In genomic region chr6:43308101-43308989, GRCh38 we compare ENCODE assay signal across 8 cellular contexts. TPM values are rescaled to one million over a fixed set of nuclear protein-coding genes. Genes with fewer than 3 reads are reported as not detected.
DNase-seq lines count a peak whose midpoint lies in the region; ATAC-seq, FAIRE-seq and TF ChIP-seq lines count a peak whose summit lies in the region.

Gene CRIP3 (minus strand): TSS chr6:43308826. CDS start chr6:43308792, 34 bp downstream.

- FAIRE-seq in GM12878 (lab: Jason Lieb, UNC): no peak

- POLR2A ChIA-PET in GM12878 (lab: Charles Lee): interaction anchor here (0.5 to 1.7 kb wide), 8 partner anchors 10 to 76 kb away, joined by 3 to 16 read pairs (median 4); no protein-coding TSS in a partner anchor

- TF ChIP-seq EP300 in GM12878 (IDR thresholded peaks at IDR 0.05; ENCODE audit: borderline replicate concordance in 1 of 2, control insufficient read depth in 1 of 2, low read depth in 2 of 2, low read length in 2 of 2): no peak
- TF ChIP-seq EP300 in tibial nerve (IDR thresholded peaks at IDR 0.05): no peak

- peak within 1 kb of the TSS; percentile 57; the same call in 1 of the 2 replicates for H3K4me3 ChIP-seq in GM12878
- peak within 1 kb of the TSS; percentile 53 for H3K4me3 ChIP-seq in iPS-18c (ENCODE audit: insufficient read depth, low read depth, low read length)
- H3K4me3 ChIP-seq in tibial nerve: peak within 1 kb of the TSS in 2 of 4 donors; percentile 35 to 41

- CTCF ChIA-PET in GM12878 (lab: Yijun Ruan, JAX): interaction anchor here (0.6 to 3.9 kb wide), 33 partner anchors 8 to 203 kb away, joined by 3 to 37 read pairs (median 6); partner anchors contain the start of gene ABCC10

- H3K79me2 ChIP-seq in GM12878 (ENCODE audit: control insufficient read depth, insufficient read depth, low read length): no peaks in the 10 kb centered on the region

- in situ Hi-C loops in GM12878 (cut with MboI): no loop called here

- TF ChIP-seq CTCF in GM12878 (IDR thresholded peaks at IDR 0.05 in 2 of 3, conservative IDR thresholded peaks at IDR 0.05 in 1 of 3; ENCODE audit: control insufficient read depth in 2 of 3, extremely low read depth in 1 of 3, insufficient read depth in 1 of 3, low read depth in 3 of 3, low read length in 3 of 3): peak; percentile 49 to 79 (median 50)
- peak in 1 of 5 experiments; percentile 17 for TF ChIP-seq CTCF in tibial nerve (IDR thresholded peaks at IDR 0.05)

- H3K27ac ChIP-seq in GM12878 (ENCODE audit: control insufficient read depth, insufficient read depth): no peak within 1 kb of the TSS
- H3K27ac ChIP-seq in tibial nerve: no peak within 1 kb of the TSS

- ATAC-seq in HG02852 (IDR thresholded peaks at IDR 0.05; ENCODE audit: unreplicated experiment): peak; percentile 51
- peak; percentile 92 for ATAC-seq in GM12878

- H3K4me2 ChIP-seq in GM12878 (ENCODE audit: control insufficient read depth, insufficient read depth): peak within 1 kb of the TSS; percentile 75

- H3K4me1 ChIP-seq in GM12878 (ENCODE audit: control insufficient read depth, insufficient read depth, low read length) (peaks cover 8% of the 10 kb centered on the region), tibial nerve (peaks cover 0 to 13% (median 3%) of the 10 kb centered on the region in 4 donors)

- peak; percentile 82 for DNase-seq in GM03348 (ENCODE audit: low spot score)
- DNase-seq in RPMI7951 (ENCODE audit: low read depth): peak; percentile 31
- no peak for DNase-seq in GM12878 (ENCODE audit: low read depth, low spot score)
- DNase-seq in stimulated activated CD4-positive, alpha-beta T cell treated with anti-CD3 and anti-CD28 coated beads, Interleukin-1b, Interleukin-23, amount 100 ng/mL, for 24 hours (ENCODE audit: low read depth in 4 of 4, low spot score in 1 of 4): peak in 3 of 4 experiments; percentile 8 to 46 (median 25)
- no peak for DNase-seq in kidney glomerular epithelial cell (lab: John Stamatoyannopoulos, UW)
- DNase-seq in tibial nerve (ENCODE audit: low spot score in 2 of 2): no peak

- H3K27me3 ChIP-seq in GM12878 (replicated peaks in 1 of 2; ENCODE audit: control insufficient read depth in 2 of 2, insufficient read depth in 2 of 2, low read length in 1 of 2) (no peaks in the 10 kb centered on the region), tibial nerve (peaks cover 0 to 27% of the 10 kb centered on the region in 2 donors)

- RAD21 ChIA-PET in GM12878 (lab: Charles Lee; ENCODE audit: unreplicated experiment): interaction anchor here (0.6 to 3.7 kb wide), 21 partner anchors 9 to 198 kb away, joined by 3 to 48 read pairs (median 6); partner anchors contain the start of gene ZNF318

- TF ChIP-seq RAD21 in GM12878 (IDR thresholded peaks at IDR 0.05; ENCODE audit: insufficient read depth, low read depth, low read length): 0 out of 2 replicates have a peak, but pooled peaks have one; percentile 8

- peak within 1 kb of the TSS; percentile 49 for H2AFZ ChIP-seq in GM12878 (ENCODE audit: control insufficient read depth, low read depth, low read length)

- 5% methylated on average over 39 of the region's 39 CpGs for WGBS in GM12878 (ENCODE audit: insufficient coverage, insufficient replicate concordance, low lambda C conversion rate, missing lambda C conversion rate)
- WGBS in tibial nerve, 2 donors: 10 to 14% methylated on average over 28 to 38 of the region's 39 CpGs

- H3K9me3 ChIP-seq in GM12878 (replicated peaks; ENCODE audit: control insufficient read depth, insufficient read depth, low read length): no peaks in the 10 kb centered on the region
- H3K9me3 ChIP-seq in iPS-18c (ENCODE audit: control insufficient read depth, insufficient read depth, low read length): no peaks in the 10 kb centered on the region
- no peaks in the 10 kb centered on the region for H3K9me3 ChIP-seq in tibial nerve

- SMC1A ChIA-PET in GM12878 (lab: Charles Lee; ENCODE audit: uncharacterized antibody, unreplicated experiment): interaction anchor here (0.5 to 3.8 kb wide), 24 partner anchors 7 to 94 kb away, joined by 3 to 70 read pairs (median 6); no protein-coding TSS in a partner anchor

- H3K9ac ChIP-seq in GM12878 (ENCODE audit: control insufficient read depth, insufficient read depth, low read length): no peak within 1 kb of the TSS; the same call in 1 of the 2 replicates

- no peaks in the 10 kb centered on the region for H4K20me1 ChIP-seq in GM12878 (ENCODE audit: control insufficient read depth, insufficient read depth)

- intact Hi-C loops in GM12878 (cut with micrococcal nuclease; ENCODE audit: unreplicated experiment): no loop called here

- TSS peak; percentile 44 for BruUV-seq in GM12878 (replicated peaks; lab: Mats Ljungman, UMichigan)

- no peaks in the 10 kb centered on the region for H3K36me3 ChIP-seq in GM12878 (ENCODE audit: control insufficient read depth in 2 of 2, insufficient read depth in 2 of 2, low read length in 1 of 2)
- H3K36me3 ChIP-seq in tibial nerve: no peaks in the 10 kb centered on the region

- TF ChIP-seq POLR2A in GM12878 (IDR thresholded peaks at IDR 0.05; ENCODE audit: low read depth, low read length) (no peak), tibial nerve (IDR thresholded peaks at IDR 0.05) (no peak)

TF ChIP-seq in GM12878, 131 proteins besides CTCF, POLR2A, EP300 and RAD21 (continues in another document):
- TF ChIP-seq PBX3 (IDR thresholded peaks at IDR 0.05; ENCODE audit: insufficient replicate concordance, low read depth, low read length): no peak
- no peak for TF ChIP-seq ATF2 (IDR thresholded peaks at IDR 0.05; ENCODE audit: low read length)
- TF ChIP-seq JUND (IDR thresholded peaks at IDR 0.05; ENCODE audit: low read depth, low read length): no peak
- TF ChIP-seq SRF (IDR thresholded peaks at IDR 0.05; ENCODE audit: low read depth in 2 of 2, low read length in 2 of 2): no peak
- TF ChIP-seq HDAC2 (IDR thresholded peaks at IDR 0.05): no peak
- no peak for TF ChIP-seq CEBPZ (IDR thresholded peaks at IDR 0.05; ENCODE audit: low read depth, low read length)

RNA-seq across cellular contexts. Expression of gene CRIP3, which starts in this region (rescaled TPM):
- total RNA-seq in RPMI7951 (2014; rRNA removed; shearing (Covaris generic)): not detected in 2 replicates
- total RNA-seq in GM12878 (2013; cell fraction: nucleolus; rRNA removed): 14.3 and 16.8 TPM in 2 replicates
- 1.6 and 2.5 TPM in 2 replicates for total RNA-seq in GM12878 (2014; rRNA removed)
- total RNA-seq in GM12878 (2014; rRNA removed; fragmentation: Illumina TruSeq; extraction: Trizol): 1.7 and 1.8 TPM in 2 replicates
- 1.6 and 2.2 TPM in 2 replicates for total RNA-seq in GM12878 (2021)
- polyA plus RNA-seq in GM12878 (2011; ENCODE audit: low read depth): 6.4 TPM
- polyA plus RNA-seq in GM12878 (2011; rRNA removed): 6.4 and 9.2 TPM in 2 replicates
- polyA plus RNA-seq in GM12878 (2011; cell fraction: cytosol; rRNA removed): 7.1 and 12.2 TPM in 2 replicates
- 46.8 and 55.0 TPM in 2 replicates for polyA plus RNA-seq in GM12878 (2011; cell fraction: nucleus; rRNA removed)
- 11.6 and 16.9 TPM in 2 replicates for polyA plus RNA-seq in GM12878 (2012)
- polyA plus RNA-seq in GM12878 (2014; fragmentation: Illumina TruSeq; extraction: Trizol): 1.8 and 2.8 TPM in 2 replicates
- polyA plus RNA-seq in GM12878 (2014; fragmentation: Nextera tagmentation; extraction: Ambion mirVana): 1 to 10 TPM; 1.7 to 2.3 TPM
- polyA plus RNA-seq in GM12878 (2014; rRNA removed): 2.6 and 3.8 TPM in 2 replicates
- polyA plus RNA-seq in GM12878 (2016; fragmentation: Nextera tagmentation; extraction: Ambion mirVana): 1 to 10 TPM; 1.5 to 1.8 TPM
- 7.2 and 17.1 TPM in 2 replicates for polyA minus RNA-seq in GM12878 (2011; rRNA and poly(A)+ RNA removed)
- polyA minus RNA-seq in GM12878 (2011; cell fraction: cytosol; rRNA and poly(A)+ RNA removed): 2.1 and 4.7 TPM in 2 replicates
- 11.8 and 14.3 TPM in 2 replicates for polyA minus RNA-seq in GM12878 (2011; cell fraction: nucleus; rRNA and poly(A)+ RNA removed)
- total RNA-seq in tibial nerve: 10 to 100 TPM in 1 of 4 donors, 1 to 10 TPM in 2, not detected in 1; 5.2 to 12.7 (median 6.1) TPM

Comparison
In these comparisons a context has a peak if more than half of its experiments do, and no peak if none do; other contexts are left out.
1. Peak in DNase-seq in RPMI7951; RNA of the gene not detected or under 1 TPM.
2. DNase-seq: peak in GM03348 (single experiment) and stimulated activated CD4-positive, alpha-beta T cell treated with anti-CD3 and anti-CD28 coated beads, Interleukin-1b, Interleukin-23, amount 100 ng/mL, for 24 hours (3 of 4); none in GM12878 (single experiment), kidney glomerular epithelial cell (single experiment) and tibial nerve (0 of 2).